1 cellular context compared by ENCODE assay signal in genomic region chr22:39920134-39920743, GRCh38.
TF ChIP-seq lines count a peak whose summit lies in the region.

No MANE protein-coding gene starts in this region.

TF ChIP-seq in K562, 482 proteins besides CTCF, POLR2A, EP300 and RAD21 (continued from another document and continues in another):
- TF ChIP-seq SRSF7 (optimal IDR thresholded peaks at IDR 0.05; ENCODE audit: low read depth, low read length) (no peak), OTX1 (CRISPR knock-in tag; IDR thresholded peaks at IDR 0.05) (peak; percentile 36; the same call in 1 of the 2 replicates), ZBTB7A (IDR thresholded peaks at IDR 0.05; ENCODE audit: borderline replicate concordance, control insufficient read depth, low read depth, low read length) (no peak), CREB3 (tag; conservative IDR thresholded peaks at IDR 0.05; ENCODE audit: low read depth) (no peak), NR0B1 (IDR thresholded peaks at IDR 0.05; ENCODE audit: partially characterized antibody) (no peak), IFI16 (CRISPR knock-in tag; IDR thresholded peaks at IDR 0.05) (no peak), ZNF57 (CRISPR knock-in tag; IDR thresholded peaks at IDR 0.05) (no peak), ZNF75A (CRISPR knock-in tag; IDR thresholded peaks at IDR 0.05) (no peak), HINFP (tag; conservative IDR thresholded peaks at IDR 0.05; ENCODE audit: low read depth) (no peak), NELFE (IDR thresholded peaks at IDR 0.05; ENCODE audit: insufficient read depth, insufficient read length) (no peak), HNRNPK (IDR thresholded peaks at IDR 0.05; ENCODE audit: low read depth, low read length, poor library complexity, severe bottlenecking) (no peak), ARID3A (IDR thresholded peaks at IDR 0.05; ENCODE audit: borderline replicate concordance, low read depth, low read length) (peak; percentile 89), ETV5 (CRISPR knock-in tag; IDR thresholded peaks at IDR 0.05; ENCODE audit: low read depth) (no peak; the same call in 1 of the 2 replicates), NR2C1 (IDR thresholded peaks at IDR 0.05) (no peak), NR2C1 (tag; IDR thresholded peaks at IDR 0.05) (no peak), NR3C1 (CRISPR knock-in tag; IDR thresholded peaks at IDR 0.05) (no peak), ZZZ3 (IDR thresholded peaks at IDR 0.05) (no peak), CEBPZ (IDR thresholded peaks at IDR 0.05; ENCODE audit: borderline replicate concordance, low read depth, low read length) (no peak), THRA (IDR thresholded peaks at IDR 0.05) (no peak), HDAC2 (IDR thresholded peaks at IDR 0.05) (peak; percentile 71; the same call in 1 of the 2 replicates), E2F5 (CRISPR knock-in tag; IDR thresholded peaks at IDR 0.05) (no peak), ZNF140 (CRISPR knock-in tag; IDR thresholded peaks at IDR 0.05) (no peak), PRMT5 (CRISPR knock-in tag; IDR thresholded peaks at IDR 0.05) (no peak), HES1 (IDR thresholded peaks at IDR 0.05; ENCODE audit: low read depth) (no peak), KHSRP (IDR thresholded peaks at IDR 0.05) (no peak), MCM7 (IDR thresholded peaks at IDR 0.05) (no peak), EP400 (IDR thresholded peaks at IDR 0.05) (peak; percentile 31; the same call in 1 of the 2 replicates), ZNF311 (CRISPR knock-in tag; IDR thresholded peaks at IDR 0.05) (no peak), REST (CRISPR knock-in tag; IDR thresholded peaks at IDR 0.05; ENCODE audit: low read depth) (no peak), BACH1 (tag; IDR thresholded peaks at IDR 0.05) (0 out of 2 replicates have a peak, but pooled peaks have one; percentile 28), ZSCAN29 (IDR thresholded peaks at IDR 0.05) (no peak), NR2F6 (CRISPR knock-in tag; IDR thresholded peaks at IDR 0.05) (no peak), SMARCA5 (IDR thresholded peaks at IDR 0.05) (no peak), KLF16 (IDR thresholded peaks at IDR 0.05) (peak; percentile 75), SIN3A (IDR thresholded peaks at IDR 0.05; ENCODE audit: borderline replicate concordance in 2 of 2, control insufficient read depth in 1 of 2, low read depth in 2 of 2, low read length in 2 of 2) (no peak), ZNF408 (CRISPR knock-in tag; IDR thresholded peaks at IDR 0.05; ENCODE audit: low read depth) (no peak), HMGN3 (IDR thresholded peaks at IDR 0.05; ENCODE audit: borderline replicate concordance, extremely low read depth, insufficient read length, low read depth, low read length) (peak; percentile 51), TBL1XR1 (IDR thresholded peaks at IDR 0.05; ENCODE audit: low read length in 2 of 2) (peak; percentile 58 to 89; a peak in 3 of 4 replicates), CUX1 (CRISPR knock-in tag; IDR thresholded peaks at IDR 0.05) (no peak), CBX3 (IDR thresholded peaks at IDR 0.05; ENCODE audit: borderline replicate concordance in 1 of 2, low read length in 2 of 2) (0 out of 3 replicates have a peak, but pooled peaks of 1 of the 2 experiments have one; percentile 42), ZBTB1 (CRISPR knock-in tag; IDR thresholded peaks at IDR 0.05; ENCODE audit: borderline replicate concordance, low read depth) (no peak)
